Comparison of ENCODE assay signal across 17 cellular contexts in genomic region chr4:121693450-121693849, GRCh38. TPM values are rescaled to one million over a fixed set of nuclear protein-coding genes. Genes with fewer than 3 reads are reported as not detected.
DNase-seq lines count a peak whose midpoint lies in the region; ATAC-seq and TF ChIP-seq lines count a peak whose summit lies in the region.
"Had no signal": no experiment of that assay in that cellular context is flagged by ENCODE, and none has a peak within 500 bp of the region (broad histone marks: within the 10 kb centered on the region; RNA-seq: fewer than 3 reads in every experiment).

No MANE protein-coding gene starts in this region.

- no TSS peak for BruUV-seq in PC-3 (replicated peaks; lab: Mats Ljungman, UMichigan)

- H3K27ac ChIP-seq in ACC112 (ENCODE audit: low read depth, low read length) (peak overlapping the region; percentile 96), PC-3 (ENCODE audit: low read length) (peak overlapping the region; percentile 100), endodermal cell (ENCODE audit: low read depth, low read length) (no peak overlapping the region), MM.1S (ENCODE audit: low read length) (no peak overlapping the region)
- H3K27ac ChIP-seq: prostate gland had no signal

- H3K4me3 ChIP-seq in ACC112 (ENCODE audit: low read depth, low read length) = peak overlapping the region; percentile 71
- peak overlapping the region; percentile 64 for H3K4me3 ChIP-seq in PC-3 (ENCODE audit: low read length)
- peak overlapping the region; percentile 66 for H3K4me3 ChIP-seq in endodermal cell (ENCODE audit: low read length)
- no peak overlapping the region for H3K4me3 ChIP-seq in MM.1S (ENCODE audit: low read length)
- H3K4me3 ChIP-seq: prostate gland, thyroid gland had no signal

- H3K9me3 ChIP-seq in PC-3 (ENCODE audit: low read length) = no peaks in the 10 kb centered on the region
- H3K9me3 ChIP-seq in endodermal cell (ENCODE audit: control insufficient read depth, low read length) = no peaks in the 10 kb centered on the region
- H3K9me3 ChIP-seq in MM.1S (replicated peaks; ENCODE audit: insufficient read depth, low read length) = no peaks in the 10 kb centered on the region
- H3K9me3 ChIP-seq: prostate gland, thyroid gland had no signal

- H3K4me3 Mint-ChIP-seq in endodermal cell (no peak overlapping the region), nephron progenitor cell (peak overlapping the region; percentile 10), endothelial cell (ENCODE audit: unreplicated experiment) (no peak overlapping the region)
- H3K4me3 Mint-ChIP-seq: activated CD8-positive, alpha-beta T cell treated with anti-CD3 and anti-CD28 coated beads, Interleukin-2, amount 10 ng/mL, durations not matched to agents 7 days and 5 days had no signal

- H3K4me1 Mint-ChIP-seq in endodermal cell = peaks cover 17% of the 10 kb centered on the region
- H3K4me1 Mint-ChIP-seq in nephron progenitor cell = peaks cover 41% of the 10 kb centered on the region
- peaks cover 27% of the 10 kb centered on the region for H3K4me1 Mint-ChIP-seq in endothelial cell (ENCODE audit: unreplicated experiment)

- intact Hi-C loops in PC-3 (cut with micrococcal nuclease) = no loop called here

- H3K36me3 ChIP-seq in ACC112 (ENCODE audit: insufficient read depth, low read length) = peaks cover 24% of the 10 kb centered on the region
- peaks cover 31% of the 10 kb centered on the region for H3K36me3 ChIP-seq in PC-3 (ENCODE audit: low read depth, low read length)
- no peaks in the 10 kb centered on the region for H3K36me3 ChIP-seq in endodermal cell (ENCODE audit: control insufficient read depth, insufficient read depth, low read length)
- H3K36me3 ChIP-seq in MM.1S (replicated peaks; ENCODE audit: insufficient read depth, low read length) = no peaks in the 10 kb centered on the region
- H3K36me3 ChIP-seq: prostate gland, thyroid gland had no signal

- no peak for TF ChIP-seq CTCF in PC-3 (conservative IDR thresholded peaks at IDR 0.05; ENCODE audit: low read depth, low read length)
- TF ChIP-seq CTCF in endodermal cell (conservative IDR thresholded peaks at IDR 0.05) = no peak
- TF ChIP-seq CTCF in nephron progenitor cell (IDR thresholded peaks at IDR 0.05) = no peak
- no peak for TF ChIP-seq CTCF in endothelial cell (IDR thresholded peaks at IDR 0.05; ENCODE audit: unreplicated experiment)
- no peak for TF ChIP-seq CTCF in MM.1S (IDR thresholded peaks at IDR 0.05; ENCODE audit: low read length)

- H3K9me3 Mint-ChIP-seq in endodermal cell (no peaks in the 10 kb centered on the region), nephron progenitor cell (no peaks in the 10 kb centered on the region), endothelial cell (ENCODE audit: unreplicated experiment) (no peaks in the 10 kb centered on the region)
- H3K9me3 Mint-ChIP-seq: activated T-helper 2 cell treated with anti-CD3 and anti-CD28 coated beads, Interferon-gamma antibody, Interleukin-2, Interleukin-4, amounts not matched to agents 10 μg/mL and 5 μg/mL and 100 μg/mL, durations not matched to agents 14 hours and 24 hours and 36 hours had no signal

- H3K27ac Mint-ChIP-seq in endodermal cell (no peak overlapping the region), nephron progenitor cell (no peak overlapping the region), endothelial cell (ENCODE audit: unreplicated experiment) (no peak overlapping the region)
- H3K27ac Mint-ChIP-seq: activated CD8-positive, alpha-beta T cell treated with anti-CD3 and anti-CD28 coated beads, Interleukin-2, amount 10 ng/mL, durations not matched to agents 7 days and 5 days; activated T-helper 2 cell treated with anti-CD3 and anti-CD28 coated beads, Interferon-gamma antibody, Interleukin-2, Interleukin-4, amounts not matched to agents 10 μg/mL and 5 μg/mL and 100 μg/mL, durations not matched to agents 14 hours and 24 hours and 36 hours had no signal

- H3K4me2 ChIP-seq in PC-3 (ENCODE audit: low read length) (peak overlapping the region; percentile 86), MM.1S (ENCODE audit: low read depth, low read length) (no peak overlapping the region)

- CTCF ChIA-PET in PC-3 (lab: Charles Lee) = no interaction called here

- H4K20me1 ChIP-seq in PC-3 (ENCODE audit: low read length) = peaks cover 42% of the 10 kb centered on the region
- no peaks in the 10 kb centered on the region for H4K20me1 ChIP-seq in MM.1S (ENCODE audit: insufficient read depth, low read length)

- peaks cover 78% of the 10 kb centered on the region for H3K79me2 ChIP-seq in ACC112 (ENCODE audit: control insufficient read depth, insufficient read depth, low read length, unreplicated experiment)
- H3K79me2 ChIP-seq in PC-3 (ENCODE audit: low read length) = peaks cover 74% of the 10 kb centered on the region
- H3K79me2 ChIP-seq in MM.1S (ENCODE audit: low read length) = peaks cover 74% of the 10 kb centered on the region

- H2AFZ ChIP-seq in ACC112 (ENCODE audit: low read length, unreplicated experiment) (no peak overlapping the region), PC-3 (ENCODE audit: low read length) (no peak overlapping the region), MM.1S (ENCODE audit: low read length) (no peak overlapping the region)

- 75 to 100% methylated on average over 1 to 2 of the region's 2 CpGs for WGBS in endodermal cell (ENCODE audit: insufficient coverage in 1 of 2, insufficient read length in 1 of 2), 2 experiments

- H3K36me3 Mint-ChIP-seq in endodermal cell (ENCODE audit: low read depth) (peaks cover 15% of the 10 kb centered on the region), nephron progenitor cell (ENCODE audit: low read depth) (peaks cover 10% of the 10 kb centered on the region), endothelial cell (ENCODE audit: low read depth, unreplicated experiment) (peaks cover 10% of the 10 kb centered on the region)

- DNase-seq in PC-3 (no peak), endodermal cell (no peak), nephron progenitor cell (no peak), medulla oblongata (ENCODE audit: extremely low spot score) (no peak), endothelial cell (ENCODE audit: low spot score) (no peak), MM.1S (no peak), AG08396 (ENCODE audit: low spot score) (no peak)
- DNase-seq: activated CD8-positive, alpha-beta T cell treated with anti-CD3 and anti-CD28 coated beads, Interleukin-2, amount 10 ng/mL, durations not matched to agents 7 days and 5 days; anterior cingulate cortex; DMS153; kidney; NCI-H1694; NCI-H446; thyroid gland had no signal

- no peak for ATAC-seq in PC-3
- ATAC-seq: activated CD8-positive, alpha-beta T cell treated with anti-CD3 and anti-CD28 coated beads, Interleukin-2, amount 10 ng/mL, durations not matched to agents 7 days and 5 days had no signal

- no peaks in the 10 kb centered on the region for H3K27me3 ChIP-seq in ACC112 (ENCODE audit: insufficient read depth, low read length)
- no peaks in the 10 kb centered on the region for H3K27me3 ChIP-seq in PC-3 (ENCODE audit: low read length)
- no peaks in the 10 kb centered on the region for H3K27me3 ChIP-seq in endodermal cell (ENCODE audit: control insufficient read depth, insufficient read depth, low read length, poor library complexity, severe bottlenecking)
- no peaks in the 10 kb centered on the region for H3K27me3 ChIP-seq in MM.1S (replicated peaks; ENCODE audit: insufficient read depth, low read length)
- H3K27me3 ChIP-seq: thyroid gland had no signal

- H3K4me1 ChIP-seq in ACC112 (ENCODE audit: control insufficient read depth, insufficient read depth, low read length, unreplicated experiment) (peaks cover 55% of the 10 kb centered on the region), PC-3 (ENCODE audit: insufficient read depth, low read length) (peaks cover 48% of the 10 kb centered on the region), endodermal cell (ENCODE audit: control insufficient read depth, insufficient read depth, low read length) (peaks cover 16% of the 10 kb centered on the region), MM.1S (ENCODE audit: low read length) (no peaks in the 10 kb centered on the region; the same call in 1 of the 2 replicates)
- H3K4me1 ChIP-seq: prostate gland had no signal

- H3K9ac ChIP-seq in PC-3 (ENCODE audit: low read length) = peak overlapping the region; percentile 45
- no peak overlapping the region for H3K9ac ChIP-seq in endodermal cell (ENCODE audit: extremely low read depth, low read length, poor library complexity, severe bottlenecking)
- no peak overlapping the region for H3K9ac ChIP-seq in MM.1S (ENCODE audit: low read length)

- peaks cover 21% of the 10 kb centered on the region for H3F3A ChIP-seq in PC-3 (ENCODE audit: low read length, unreplicated experiment)
- 0 out of 2 replicates have a peak, but pooled peaks cover 7% of the 10 kb centered on the region for H3F3A ChIP-seq in MM.1S (ENCODE audit: insufficient read depth, low read length)

- POLR2A ChIA-PET in PC-3 (lab: Charles Lee; ENCODE audit: unreplicated experiment) = no interaction called here

- H3K9me2 ChIP-seq in PC-3 (replicated peaks; ENCODE audit: low read length) = no peaks in the 10 kb centered on the region
- no peaks in the 10 kb centered on the region for H3K9me2 ChIP-seq in MM.1S (replicated peaks; ENCODE audit: insufficient read depth, low read length)

- H3K27me3 Mint-ChIP-seq in endodermal cell (ENCODE audit: insufficient read depth) (peaks cover 11% of the 10 kb centered on the region), nephron progenitor cell (ENCODE audit: low read depth, poor library complexity) (no peaks in the 10 kb centered on the region), endothelial cell (ENCODE audit: unreplicated experiment) (peaks cover 4% of the 10 kb centered on the region)

RNA-seq across cellular contexts. Expression of gene ANXA5, which starts 3.3 kb away (rescaled TPM):
- total RNA-seq in PC-3 (2014; rRNA removed) = 271 and 280 TPM in 2 replicates
- total RNA-seq in endodermal cell = 100 to 1,000 TPM; 212 to 241 TPM
- polyA plus RNA-seq in endodermal cell (2013, experiment 1 of 2) = 267 TPM
- 290 TPM for polyA plus RNA-seq in endodermal cell (2013, experiment 2 of 2)
- total RNA-seq in endothelial cell (ENCODE audit: unreplicated experiment) = 296 TPM

Comparison
In these comparisons a context has a peak if more than half of its experiments do, and no peak if none do; other contexts are left out.
1. H3K27ac ChIP-seq: peak in ACC112 (single experiment) and PC-3 (single experiment); none in endodermal cell (single experiment) and MM.1S (single experiment).